16 cellular contexts compared by ENCODE assay signal in genomic region chr1:109838838-109839240, GRCh38.
DNase-seq lines count a peak whose midpoint lies in the region; ATAC-seq, FAIRE-seq and TF ChIP-seq lines count a peak whose summit lies in the region.
"Had no signal": no experiment of that assay in that cellular context is flagged by ENCODE, and none has a peak within 500 bp of the region (broad histone marks: within the 10 kb centered on the region; RNA-seq: fewer than 3 reads in every experiment).

No MANE protein-coding gene starts in this region.

- no peak overlapping the region for H3K4me3 Mint-ChIP-seq in activated T-helper 17 cell treated with anti-CD3 and anti-CD28 coated beads, Interleukin-2, amount 50 U/mL, for 72 hours
- H3K4me3 Mint-ChIP-seq: activated CD4-positive, alpha-beta memory T cell treated with anti-CD3 and anti-CD28 coated beads for 36 hours; effector memory CD8-positive, alpha-beta T cell; nephron had no signal

- H3K4me1 Mint-ChIP-seq in activated T-helper 17 cell treated with anti-CD3 and anti-CD28 coated beads, Interleukin-2, amount 50 U/mL, for 72 hours, result no peaks in the 10 kb centered on the region
- H3K4me1 Mint-ChIP-seq: nephron had no signal

- ATAC-seq in mucosa of descending colon (peak; percentile 32), HG03108 (IDR thresholded peaks at IDR 0.05; ENCODE audit: unreplicated experiment) (no peak), left ventricle myocardium superior (no peak)
- no peak for ATAC-seq in activated T-helper 17 cell treated with anti-CD3 and anti-CD28 coated beads, Interleukin-2, amount 50 U/mL, for 72 hours (replicated peaks)
- ATAC-seq: body of pancreas; effector memory CD8-positive, alpha-beta T cell had no signal

- no peaks in the 10 kb centered on the region for H3K4me1 ChIP-seq in mucosa of descending colon (ENCODE audit: low read depth)
- H3K4me1 ChIP-seq: body of pancreas had no signal

- no peaks in the 10 kb centered on the region for H3K36me3 ChIP-seq in mucosa of descending colon (ENCODE audit: low read depth)
- H3K36me3 ChIP-seq: left ventricle myocardium inferior, transverse colon had no signal

- H3K4me3 ChIP-seq in mucosa of descending colon, result no peak overlapping the region
- H3K4me3 ChIP-seq: body of pancreas, left ventricle myocardium inferior, transverse colon had no signal

- H3K27me3 Mint-ChIP-seq in activated T-helper 17 cell treated with anti-CD3 and anti-CD28 coated beads, Interleukin-2, amount 50 U/mL, for 72 hours, result peaks cover 3% of the 10 kb centered on the region
- H3K27me3 Mint-ChIP-seq: activated CD4-positive, alpha-beta memory T cell treated with anti-CD3 and anti-CD28 coated beads for 36 hours had no signal

- H3K36me3 Mint-ChIP-seq in activated T-helper 17 cell treated with anti-CD3 and anti-CD28 coated beads, Interleukin-2, amount 50 U/mL, for 72 hours (ENCODE audit: low read depth), result no peaks in the 10 kb centered on the region

- peak; percentile 70 for FAIRE-seq in RCC 7860 (lab: Jason Lieb, UNC)

- no peak for TF ChIP-seq CTCF in mucosa of descending colon (IDR thresholded peaks at IDR 0.05)

- intact Hi-C loops in mucosa of descending colon (cut with DNase I, micrococcal nuclease) (no loop called here), left ventricle myocardium superior (cut with micrococcal nuclease) (no loop called here)

- peaks cover 4% of the 10 kb centered on the region for H3K9me3 ChIP-seq in mucosa of descending colon
- H3K9me3 ChIP-seq: body of pancreas, transverse colon had no signal

- H3K27ac Mint-ChIP-seq in activated T-helper 17 cell treated with anti-CD3 and anti-CD28 coated beads, Interleukin-2, amount 50 U/mL, for 72 hours, result no peak overlapping the region
- H3K27ac Mint-ChIP-seq: activated CD4-positive, alpha-beta memory T cell treated with anti-CD3 and anti-CD28 coated beads for 36 hours; effector memory CD8-positive, alpha-beta T cell; nephron had no signal

- H3K9me3 Mint-ChIP-seq in activated T-helper 17 cell treated with anti-CD3 and anti-CD28 coated beads, Interleukin-2, amount 50 U/mL, for 72 hours, result no peaks in the 10 kb centered on the region
- H3K9me3 Mint-ChIP-seq: effector memory CD8-positive, alpha-beta T cell had no signal

- DNase-seq in ELR (ENCODE audit: low read depth) (peak; percentile 79), RCC 7860 (ENCODE audit: low spot score) (peak; percentile 52), dermis microvascular lymphatic vessel endothelial cell (ENCODE audit: low read depth in 2 of 2) (peak; percentile 82 to 83), mucosa of descending colon (no peak), HPDE6-E6E7 (ENCODE audit: extremely low spot score) (no peak), left ventricle myocardium superior (no peak)
- DNase-seq: activated CD4-positive, alpha-beta memory T cell treated with anti-CD3 and anti-CD28 coated beads for 36 hours; body of pancreas; effector memory CD8-positive, alpha-beta T cell; left ventricle myocardium inferior; NCI-H2081; stimulated activated CD4-positive, alpha-beta T cell treated with anti-CD3 and anti-CD28 coated beads, Interleukin-4, amount 100 ng/mL, for 1 hour; transverse colon had no signal

Comparison
In these comparisons a context has a peak if more than half of its experiments do, and no peak if none do; other contexts are left out.
1. DNase-seq: peak in ELR (single experiment), RCC 7860 (single experiment) and dermis microvascular lymphatic vessel endothelial cell (2 of 2); none in mucosa of descending colon (0 of 3), HPDE6-E6E7 (single experiment) and left ventricle myocardium superior (single experiment).